Comparison of ENCODE assay signal across 14 cellular contexts in the genomic region with DNA sequence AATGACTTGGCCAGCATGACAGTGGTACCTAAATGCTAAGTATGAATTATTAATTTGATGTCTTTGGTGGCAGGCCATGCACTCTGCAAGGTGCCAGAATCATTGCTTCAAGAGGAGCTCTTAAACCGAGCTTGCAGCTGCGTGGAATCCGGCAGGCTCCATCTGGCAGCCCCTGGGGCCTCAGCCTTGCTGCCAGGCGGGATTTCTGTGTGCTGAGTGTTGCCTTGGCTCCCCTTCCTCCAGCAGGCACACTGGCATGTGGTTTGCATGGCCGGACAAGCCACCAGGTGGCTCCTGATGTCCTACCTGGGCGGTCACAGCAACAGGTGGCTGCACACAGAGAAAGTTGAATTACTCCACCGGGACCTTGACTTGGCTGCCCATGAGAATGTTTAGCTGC.
DNase-seq lines count a peak whose midpoint lies in the region; ATAC-seq and TF ChIP-seq lines count a peak whose summit lies in the region.
"Had no signal": no experiment of that assay in that cellular context is flagged by ENCODE, and none has a peak within 500 bp of the region (broad histone marks: within the 10 kb centered on the region; RNA-seq: fewer than 3 reads in every experiment).

No MANE protein-coding gene starts in this region.

- no peaks in the 10 kb centered on the region for H3K4me1 ChIP-seq in vagina

- H3K27me3 ChIP-seq in vagina = no peaks in the 10 kb centered on the region
- H3K27me3 ChIP-seq: ovary had no signal

- H3K36me3 ChIP-seq in vagina = no peaks in the 10 kb centered on the region
- H3K36me3 ChIP-seq: ovary, suprapubic skin had no signal

- no peak for ATAC-seq in GM18517 (IDR thresholded peaks at IDR 0.05; ENCODE audit: unreplicated experiment)
- ATAC-seq: K562, Panc1 had no signal

- intact Hi-C loops in vagina (cut with DNase I) = no loop called here

- H3K9me3 ChIP-seq in vagina = no peaks in the 10 kb centered on the region
- H3K9me3 ChIP-seq: ovary, suprapubic skin had no signal

- H3K27ac ChIP-seq in vagina = no peak overlapping the region
- H3K27ac ChIP-seq: ovary, suprapubic skin had no signal

- in situ Hi-C loops in T47D (cut with HindIII; ENCODE audit: low pct_unique_long_range_greater_than_20kb, low sequenced_read_pairs) = no loop called here

- DNase-seq in GM12865 (ENCODE audit: low read depth) (peak; percentile 4), NCI-H146 treated with DMSO at 0.1 percent for 48 hours (lab: John Stamatoyannopoulos, UW; ENCODE audit: unreplicated experiment) (peak; percentile 16), T47D (ENCODE audit: low read depth in 1 of 2, low spot score in 1 of 2) (peak; percentile 50 to 77), mucosa of gallbladder (ENCODE audit: low spot score) (peak; percentile 33), RKO (ENCODE audit: low spot score) (no peak), vagina (ENCODE audit: extremely low spot score in 2 of 2) (no peak), SIG-M5 (lab: John Stamatoyannopoulos, UW) (no peak)
- DNase-seq: activated T-cell treated with anti-CD3 and anti-CD28 coated beads, Interleukin-2, amount 50 U/mL, for 48 hours; ovary; stimulated activated CD4-positive, alpha-beta T cell treated with anti-CD3 and anti-CD28 coated beads, Interleukin-4, amount 100 ng/mL, for 4 hours had no signal

- no peak overlapping the region for H3K4me3 ChIP-seq in GM12865 (ENCODE audit: low read depth, low read length)
- no peak overlapping the region for H3K4me3 ChIP-seq in vagina
- H3K4me3 ChIP-seq: K562, ovary, suprapubic skin had no signal

- no peak for TF ChIP-seq POLR2A in vagina (IDR thresholded peaks at IDR 0.05)

- no peak for TF ChIP-seq CTCF in GM12865 (IDR thresholded peaks at IDR 0.05; ENCODE audit: insufficient read depth, low read depth, low read length, missing control alignments)
- no peak for TF ChIP-seq CTCF in vagina (IDR thresholded peaks at IDR 0.05)

Comparison
In these comparisons a context has a peak if more than half of its experiments do, and no peak if none do; other contexts are left out.
1. DNase-seq: peak in GM12865 (single experiment), NCI-H146 treated with DMSO at 0.1 percent for 48 hours (single experiment), T47D (2 of 2) and mucosa of gallbladder (single experiment); none in RKO (single experiment), vagina (0 of 2) and SIG-M5 (single experiment).